In the genomic region with DNA sequence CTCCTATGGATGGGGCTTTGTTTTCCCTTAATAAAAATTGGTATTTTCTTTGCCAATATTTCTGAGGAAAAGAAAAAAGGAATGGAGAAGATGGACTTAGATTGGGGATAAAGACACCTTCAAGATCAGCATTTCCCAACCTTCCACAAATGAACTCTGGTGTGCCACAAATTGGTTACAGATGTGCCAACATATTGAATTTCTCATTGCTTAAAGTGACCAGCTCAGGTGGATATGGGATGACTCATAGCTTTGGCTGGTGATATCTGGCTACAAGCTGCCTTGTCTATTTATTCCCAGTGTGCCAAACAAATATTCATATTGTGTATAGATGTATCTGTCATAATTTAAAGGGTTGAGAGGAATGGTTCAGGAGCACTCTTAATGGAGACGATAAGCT, we compare ENCODE assay signal across 34 cellular contexts. TPM values are rescaled to one million over a fixed set of nuclear protein-coding genes. Genes with fewer than 3 reads are reported as not detected.
DNase-seq lines count a peak whose midpoint lies in the region; ATAC-seq, FAIRE-seq and TF ChIP-seq lines count a peak whose summit lies in the region.
"Had no signal": no experiment of that assay in that cellular context is flagged by ENCODE, and none has a peak within 500 bp of the region (broad histone marks: within the 10 kb centered on the region; RNA-seq: fewer than 3 reads in every experiment).

No MANE protein-coding gene starts in this region.

- peaks cover 8% of the 10 kb centered on the region for H3K9me3 Mint-ChIP-seq in activated CD8-positive, alpha-beta T cell treated with anti-CD3 and anti-CD28 coated beads for 36 hours
- H3K9me3 Mint-ChIP-seq in activated CD8-positive, alpha-beta T cell treated with anti-CD3 and anti-CD28 coated beads, Interleukin-2, amount 10 ng/mL, durations not matched to agents 7 days and 5 days (ENCODE audit: insufficient read depth): peaks cover 5% of the 10 kb centered on the region

- H3K4me3 Mint-ChIP-seq in activated CD8-positive, alpha-beta T cell treated with anti-CD3 and anti-CD28 coated beads for 36 hours: no peak overlapping the region
- no peak overlapping the region for H3K4me3 Mint-ChIP-seq in activated CD8-positive, alpha-beta T cell treated with anti-CD3 and anti-CD28 coated beads, Interleukin-2, amount 10 ng/mL, durations not matched to agents 7 days and 5 days
- H3K4me3 Mint-ChIP-seq: activated T-cell treated with anti-CD3 and anti-CD28 coated beads, Interleukin-2, amount 50 U/mL, for 4 hours; CD4-positive, CD25-positive, alpha-beta regulatory T cell had no signal

- ATAC-seq in activated CD8-positive, alpha-beta T cell treated with anti-CD3 and anti-CD28 coated beads for 36 hours: no peak
- ATAC-seq in activated CD8-positive, alpha-beta T cell treated with anti-CD3 and anti-CD28 coated beads, Interleukin-2, amount 10 ng/mL, durations not matched to agents 7 days and 5 days: no peak
- ATAC-seq in HG02610 (IDR thresholded peaks at IDR 0.05; ENCODE audit: unreplicated experiment): no peak
- ATAC-seq: activated T-cell treated with anti-CD3 and anti-CD28 coated beads, Interleukin-2, amount 50 U/mL, for 4 hours; HCT116; right cardiac atrium had no signal

- intact Hi-C loops in activated CD8-positive, alpha-beta T cell treated with anti-CD3 and anti-CD28 coated beads for 36 hours (cut with micrococcal nuclease): no loop called here

- H3K27me3 ChIP-seq in bronchial epithelial cell (ENCODE audit: control insufficient read depth, insufficient read depth, low read length): peaks cover 2% of the 10 kb centered on the region
- H3K27me3 ChIP-seq in layer of hippocampus (ENCODE audit: control insufficient read depth, insufficient read depth, low read length): no peaks in the 10 kb centered on the region
- H3K27me3 ChIP-seq: brain microvascular endothelial cell had no signal

- peaks cover 74% of the 10 kb centered on the region for H3K4me1 Mint-ChIP-seq in activated CD8-positive, alpha-beta T cell treated with anti-CD3 and anti-CD28 coated beads for 36 hours (ENCODE audit: low read depth)
- peaks cover 64% of the 10 kb centered on the region for H3K4me1 Mint-ChIP-seq in activated CD8-positive, alpha-beta T cell treated with anti-CD3 and anti-CD28 coated beads, Interleukin-2, amount 10 ng/mL, durations not matched to agents 7 days and 5 days (ENCODE audit: low read depth)

- peak overlapping the region; percentile 9 for H3K27ac Mint-ChIP-seq in activated CD8-positive, alpha-beta T cell treated with anti-CD3 and anti-CD28 coated beads for 36 hours
- H3K27ac Mint-ChIP-seq in activated CD8-positive, alpha-beta T cell treated with anti-CD3 and anti-CD28 coated beads, Interleukin-2, amount 10 ng/mL, durations not matched to agents 7 days and 5 days: no peak overlapping the region
- H3K27ac Mint-ChIP-seq: CD4-positive, CD25-positive, alpha-beta regulatory T cell had no signal

- POLR2A ChIA-PET in activated CD8-positive, alpha-beta T cell treated with anti-CD3 and anti-CD28 coated beads for 36 hours (lab: Charles Lee): no interaction called here
- POLR2A ChIA-PET in activated CD8-positive, alpha-beta T cell treated with anti-CD3 and anti-CD28 coated beads, Interleukin-2, amount 10 ng/mL, durations not matched to agents 7 days and 5 days (lab: Charles Lee): interaction anchor here (0.9 kb wide), 1 partner anchor 32 kb away, joined by 3 read pairs; no protein-coding TSS in a partner anchor

- TF ChIP-seq CTCF in activated CD8-positive, alpha-beta T cell treated with anti-CD3 and anti-CD28 coated beads for 36 hours (IDR thresholded peaks at IDR 0.05): no peak
- no peak for TF ChIP-seq CTCF in HFF-Myc (IDR thresholded peaks at IDR 0.05; ENCODE audit: low read depth, low read length, missing control alignments)
- no peak for TF ChIP-seq CTCF in bronchial epithelial cell (IDR thresholded peaks at IDR 0.05; ENCODE audit: insufficient read depth, low read length, severe bottlenecking)

- H3K36me3 ChIP-seq in bronchial epithelial cell (ENCODE audit: control insufficient read depth, insufficient read depth, low read length): no peaks in the 10 kb centered on the region
- H3K36me3 ChIP-seq: brain microvascular endothelial cell, WERI-Rb-1 had no signal

- H3K27ac ChIP-seq in layer of hippocampus (ENCODE audit: low read depth, low read length): peak overlapping the region; percentile 77
- H3K27ac ChIP-seq: brain microvascular endothelial cell, epithelial cell of prostate, WERI-Rb-1 had no signal

- no peak for DNase-seq in activated CD8-positive, alpha-beta T cell treated with anti-CD3 and anti-CD28 coated beads for 36 hours
- DNase-seq in activated CD8-positive, alpha-beta T cell treated with anti-CD3 and anti-CD28 coated beads, Interleukin-2, amount 10 ng/mL, durations not matched to agents 7 days and 5 days: no peak
- peak; percentile 24 for DNase-seq in HFF-Myc (ENCODE audit: extremely low read depth, low read depth)
- peak; percentile 43 for DNase-seq in bronchial epithelial cell (ENCODE audit: low read depth)
- DNase-seq in activated effector memory CD4-positive, alpha-beta T cell treated with anti-CD3 and anti-CD28 coated beads, Interleukin-2, amount 50 U/mL, for 16 hours: no peak
- DNase-seq in iPS-NIHi7 (ENCODE audit: extremely low spot score): no peak
- DNase-seq: activated CD4-positive, alpha-beta T cell treated with anti-CD3 and anti-CD28 coated beads for 48 hours; activated naive CD4-positive, alpha-beta T cell; activated T-cell treated with anti-CD3 and anti-CD28 coated beads, Interleukin-2, amount 50 U/mL, for 4 hours; AML-193; amniotic stem cell; brain microvascular endothelial cell; CD4-positive, CD25-positive, alpha-beta regulatory T cell; DMS 273 treated with DMSO at 0.1 percent for 48 hours; effector CD4-positive, alpha-beta T cell; GDM1; IMR-90; islet precursor cell; NCI-H146; NCI-H345; NCI-H748 treated with DMSO at 0.1 percent for 48 hours; right cardiac atrium; stimulated activated naive CD4-positive, alpha-beta T cell; T1000; WERI-Rb-1 had no signal

- H3K36me3 Mint-ChIP-seq in activated CD8-positive, alpha-beta T cell treated with anti-CD3 and anti-CD28 coated beads for 36 hours (ENCODE audit: low read depth): peaks cover 68% of the 10 kb centered on the region
- peaks cover 77% of the 10 kb centered on the region for H3K36me3 Mint-ChIP-seq in activated CD8-positive, alpha-beta T cell treated with anti-CD3 and anti-CD28 coated beads, Interleukin-2, amount 10 ng/mL, durations not matched to agents 7 days and 5 days (ENCODE audit: low read depth)
- H3K36me3 Mint-ChIP-seq: CD4-positive, CD25-positive, alpha-beta regulatory T cell had no signal

- no peak for FAIRE-seq in bronchial epithelial cell (lab: Jason Lieb, UNC)
- FAIRE-seq: RCC 7860, urothelium cell line had no signal

- CTCF ChIA-PET in activated CD8-positive, alpha-beta T cell treated with anti-CD3 and anti-CD28 coated beads for 36 hours (lab: Charles Lee): interaction anchor here (0.8 to 4.6 kb wide), 3 partner anchors 9 to 13 kb away, joined by 4 to 19 read pairs (median 5); no protein-coding TSS in a partner anchor
- CTCF ChIA-PET in activated CD8-positive, alpha-beta T cell treated with anti-CD3 and anti-CD28 coated beads, Interleukin-2, amount 10 ng/mL, durations not matched to agents 7 days and 5 days (lab: Charles Lee): interaction anchor here (1.3 to 3.6 kb wide), 4 partner anchors 9 to 13 kb away, joined by 4 to 18 read pairs (median 7); no protein-coding TSS in a partner anchor

- H3K27me3 Mint-ChIP-seq in activated CD8-positive, alpha-beta T cell treated with anti-CD3 and anti-CD28 coated beads for 36 hours: no peaks in the 10 kb centered on the region
- H3K27me3 Mint-ChIP-seq in activated CD8-positive, alpha-beta T cell treated with anti-CD3 and anti-CD28 coated beads, Interleukin-2, amount 10 ng/mL, durations not matched to agents 7 days and 5 days (ENCODE audit: low read depth): no peaks in the 10 kb centered on the region

- H3K4me3 ChIP-seq in HFF-Myc (replicated peaks; ENCODE audit: low read depth, low read length): no peak overlapping the region
- H3K4me3 ChIP-seq in bronchial epithelial cell (ENCODE audit: low read depth, low read length): no peak overlapping the region
- H3K4me3 ChIP-seq: smooth muscle cell had no signal

RNA-seq across cellular contexts. Expression of a gene that starts 32.5 kb away (rescaled TPM):
- 10 to 100 TPM; 79.5 to 80.1 TPM for total RNA-seq in activated CD8-positive, alpha-beta T cell treated with anti-CD3 and anti-CD28 coated beads for 36 hours
- 100 to 1,000 TPM; 142 to 144 TPM for total RNA-seq in activated CD8-positive, alpha-beta T cell treated with anti-CD3 and anti-CD28 coated beads, Interleukin-2, amount 10 ng/mL, durations not matched to agents 7 days and 5 days
- not detected in 2 replicates for total RNA-seq in bronchial epithelial cell
- total RNA-seq: A172, IMR-90, myocyte, smooth muscle cell had no signal

Comparison
In these comparisons a context has a peak if more than half of its experiments do, and no peak if none do; other contexts are left out.
1. DNase-seq: peak in HFF-Myc (single experiment) and bronchial epithelial cell (single experiment); none in activated CD8-positive, alpha-beta T cell treated with anti-CD3 and anti-CD28 coated beads for 36 hours (single experiment), activated CD8-positive, alpha-beta T cell treated with anti-CD3 and anti-CD28 coated beads, Interleukin-2, amount 10 ng/mL, durations not matched to agents 7 days and 5 days (single experiment), activated effector memory CD4-positive, alpha-beta T cell treated with anti-CD3 and anti-CD28 coated beads, Interleukin-2, amount 50 U/mL, for 16 hours (single experiment) and iPS-NIHi7 (single experiment).
2. RNA of a gene that starts 32.5 kb away (total RNA-seq): 142 to 144 TPM in activated CD8-positive, alpha-beta T cell treated with anti-CD3 and anti-CD28 coated beads, Interleukin-2, amount 10 ng/mL, durations not matched to agents 7 days and 5 days and 79.5 to 80.1 TPM in activated CD8-positive, alpha-beta T cell treated with anti-CD3 and anti-CD28 coated beads for 36 hours; not detected in bronchial epithelial cell; every median in the first group is over 10 times any median in the second.